Comparison of ENCODE assay signal across 8 cellular contexts in the genomic region with DNA sequence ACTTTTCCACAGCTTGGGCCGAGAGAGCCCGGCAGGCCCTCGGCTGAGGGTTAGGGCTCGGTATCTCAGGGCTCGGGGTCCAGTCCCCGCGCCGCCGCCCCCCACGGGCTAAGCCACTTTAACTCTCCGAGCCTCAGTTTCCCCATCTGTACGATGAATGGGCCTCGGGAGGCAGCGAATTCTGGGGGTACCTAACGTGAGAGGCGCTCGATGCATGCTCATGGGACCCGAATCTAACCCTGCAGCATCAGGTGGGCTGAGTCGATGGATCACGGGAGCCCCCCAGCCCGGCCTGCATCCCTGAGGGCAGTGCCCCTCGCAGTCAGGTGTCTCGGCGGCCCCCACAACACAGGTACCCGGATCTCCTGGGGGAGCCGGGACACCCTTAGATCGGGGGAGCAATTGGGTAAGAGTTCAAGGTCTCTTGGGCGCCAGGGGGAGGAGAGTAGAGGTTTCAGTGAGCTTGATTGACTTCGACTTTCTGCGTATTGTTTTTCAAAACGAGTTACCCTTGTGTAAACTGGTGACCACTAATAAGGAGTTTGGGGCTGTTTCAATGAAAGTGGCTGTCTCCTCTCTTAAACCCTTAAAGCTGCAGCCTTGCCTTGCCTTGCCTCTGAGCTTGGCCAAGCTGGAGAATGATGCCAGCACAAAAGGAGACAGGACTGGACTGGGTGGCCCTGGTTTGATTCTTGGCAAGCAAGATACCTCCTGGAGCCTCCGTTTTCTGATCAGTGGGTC. TPM values are rescaled to one million over a fixed set of nuclear protein-coding genes. Genes with fewer than 3 reads are reported as not detected.
DNase-seq lines count a peak whose midpoint lies in the region; ATAC-seq, FAIRE-seq and TF ChIP-seq lines count a peak whose summit lies in the region.

No MANE protein-coding gene starts in this region.

- TF ChIP-seq RAD21 in HepG2 (CRISPR knock-in tag; IDR thresholded peaks at IDR 0.05), result no peak

- H3K9me3 Mint-ChIP-seq in stimulated activated naive CD8-positive, alpha-beta T cell treated with anti-CD3 and anti-CD28 coated beads, Interleukin-15, Interleukin-2, amounts not matched to agents 100 ng/mL and 50 ng/mL, for 24 hours, result no peaks in the 10 kb centered on the region

- BruUV-seq in HepG2 (replicated peaks; lab: Mats Ljungman, UMichigan), result TSS peak; percentile 66

- DNase-seq in EH (ENCODE audit: low read depth), result peak; percentile 43
- DNase-seq in SJCRH30, result peak in 1 of 2 experiments; percentile 46
- DNase-seq in cerebellar cortex (ENCODE audit: low spot score), result peak; percentile 40
- peak; percentile 61 for DNase-seq in HepG2 (ENCODE audit: low spot score)
- no peak for DNase-seq in HuH-7 (ENCODE audit: low spot score)

- peaks cover 57% of the 10 kb centered on the region for H3K79me2 ChIP-seq in HepG2 (ENCODE audit: insufficient read depth, low read length)

- H3K4me1 ChIP-seq in SJCRH30, result peaks cover 4% of the 10 kb centered on the region; the same call in 1 of the 2 replicates
- peaks cover 68% of the 10 kb centered on the region for H3K4me1 ChIP-seq in HepG2 (ENCODE audit: insufficient read depth, low read length)

- H3K27ac ChIP-seq in SJCRH30, result peak overlapping the region; percentile 29
- peak overlapping the region; percentile 92 for H3K27ac ChIP-seq in HepG2 (ENCODE audit: extremely low read length, insufficient read depth, low read length)

- TF ChIP-seq CTCF in HepG2 (CRISPR knock-in tag; IDR thresholded peaks at IDR 0.05), result 0 out of 2 replicates have a peak, but pooled peaks have one; percentile 4

- H3K4me3 ChIP-seq in SJCRH30 (peak overlapping the region; percentile 75), HepG2 (replicated peaks in 1 of 3; ENCODE audit: insufficient read depth in 1 of 3, low read depth in 2 of 3, low read length in 3 of 3) (peak overlapping the region; percentile 91 to 97 (median 95))

- intact Hi-C loops in HepG2 (cut with micrococcal nuclease; ENCODE audit: unreplicated experiment), result loop anchor here (1.0 kb wide), 1 partner anchor 9 kb away; no protein-coding TSS in a partner anchor

- 0% methylated on average over 8 of the region's 32 CpGs for WGBS in HepG2 (ENCODE audit: low lambda C conversion rate)

- CTCF ChIA-PET in HepG2 (lab: Yijun Ruan, JAX; ENCODE audit: low intra/inter-chr PET ratio, low total read pairs), result no interaction called here

- no peak for FAIRE-seq in HepG2 (lab: Jason Lieb, UNC)

- in situ Hi-C loops in HepG2 (cut with HindIII; ENCODE audit: extremely low pct_ligation_motif_present, low pct_unique_long_range_greater_than_20kb), result loop anchor here (5.0 kb wide), 2 partner anchors 38 to 42 kb away; a partner anchor contains a TSS

- peak in 1 of 2 experiments; percentile 69; a peak in 2 of 4 replicates for TF ChIP-seq POLR2A in HepG2 (IDR thresholded peaks at IDR 0.05; ENCODE audit: insufficient read depth in 1 of 2, low read depth in 2 of 2, low read length in 2 of 2)

- H2AFZ ChIP-seq in HepG2 (ENCODE audit: low read length), result no peak overlapping the region

- TF ChIP-seq EP300 in HepG2 (IDR thresholded peaks at IDR 0.05; ENCODE audit: low read depth in 2 of 2, low read length in 2 of 2) (no peak), HepG2 (CRISPR knock-in tag; IDR thresholded peaks at IDR 0.05; ENCODE audit: borderline replicate concordance) (no peak)

- H3K27me3 Mint-ChIP-seq in stimulated activated naive CD8-positive, alpha-beta T cell treated with anti-CD3 and anti-CD28 coated beads, Interleukin-15, Interleukin-2, amounts not matched to agents 100 ng/mL and 50 ng/mL, for 24 hours, result no peaks in the 10 kb centered on the region

- H4K20me1 ChIP-seq in HepG2 (ENCODE audit: insufficient read depth, low read length), result peaks cover 34% of the 10 kb centered on the region

- ATAC-seq in HG02571 (IDR thresholded peaks at IDR 0.05; ENCODE audit: unreplicated experiment) (peak; percentile 4), HepG2 (peak; percentile 25), GM19463 (IDR thresholded peaks at IDR 0.05; ENCODE audit: unreplicated experiment) (no peak)

- H3K27me3 ChIP-seq in SJCRH30, result no peaks in the 10 kb centered on the region
- no peaks in the 10 kb centered on the region; a peak in 1 of 5 replicates for H3K27me3 ChIP-seq in HepG2 (ENCODE audit: control insufficient read depth in 1 of 2, insufficient read depth in 2 of 2, low read length in 2 of 2)

- POLR2A ChIA-PET in HepG2 (lab: Yijun Ruan, JAX), result interaction anchor here (0.9 to 4.4 kb wide), 22 partner anchors 9 to 105 kb away, joined by 3 to 78 read pairs (median 6); a partner anchor contains a TSS

- H3K27ac Mint-ChIP-seq in stimulated activated naive CD8-positive, alpha-beta T cell treated with anti-CD3 and anti-CD28 coated beads, Interleukin-15, Interleukin-2, amounts not matched to agents 100 ng/mL and 50 ng/mL, for 24 hours, result peak overlapping the region; percentile 74

- H3K4me2 ChIP-seq in HepG2 (ENCODE audit: low read depth, low read length), result peak overlapping the region; percentile 81

- H3K36me3 Mint-ChIP-seq in stimulated activated naive CD8-positive, alpha-beta T cell treated with anti-CD3 and anti-CD28 coated beads, Interleukin-15, Interleukin-2, amounts not matched to agents 100 ng/mL and 50 ng/mL, for 24 hours (ENCODE audit: low read depth), result peaks cover 1% of the 10 kb centered on the region

- no peaks in the 10 kb centered on the region for H3K9me3 ChIP-seq in SJCRH30 (replicated peaks)
- H3K9me3 ChIP-seq in HepG2 (ENCODE audit: low read length), result no peaks in the 10 kb centered on the region

- H3K4me3 Mint-ChIP-seq in stimulated activated naive CD8-positive, alpha-beta T cell treated with anti-CD3 and anti-CD28 coated beads, Interleukin-15, Interleukin-2, amounts not matched to agents 100 ng/mL and 50 ng/mL, for 24 hours, result peak overlapping the region; percentile 89

- peaks cover 39% of the 10 kb centered on the region for H3K4me1 Mint-ChIP-seq in stimulated activated naive CD8-positive, alpha-beta T cell treated with anti-CD3 and anti-CD28 coated beads, Interleukin-15, Interleukin-2, amounts not matched to agents 100 ng/mL and 50 ng/mL, for 24 hours (ENCODE audit: low read depth)

- H3K36me3 ChIP-seq in SJCRH30, result no peaks in the 10 kb centered on the region
- no peaks in the 10 kb centered on the region for H3K36me3 ChIP-seq in HepG2 (replicated peaks in 1 of 2; ENCODE audit: control insufficient read depth in 1 of 2, insufficient read depth in 2 of 2, low read length in 2 of 2)

- peak overlapping the region; percentile 99 for H3K9ac ChIP-seq in HepG2 (ENCODE audit: insufficient read depth, low read depth, low read length)

RNA-seq across cellular contexts. Expression of a gene that starts 0.6 kb away (rescaled TPM):
- 106 and 109 TPM in 2 replicates for total RNA-seq in SJCRH30 (2014; rRNA removed; shearing (Covaris generic))
- total RNA-seq in HepG2 (2016; rRNA removed; fragmentation: Illumina TruSeq; extraction: Trizol), result 115 and 266 TPM in 2 replicates
- 43.6 and 47.9 TPM in 2 replicates for total RNA-seq in HepG2 (2016; cell fraction: cytosol; rRNA removed; fragmentation: Illumina TruSeq; extraction: Trizol; ENCODE audit: low read depth)
- 95.7 and 270 TPM in 2 replicates for total RNA-seq in HepG2 (2016; cell fraction: insoluble cytoplasmic fraction; rRNA removed; fragmentation: Illumina TruSeq; extraction: Trizol)
- 55.5 and 56.9 TPM in 2 replicates for total RNA-seq in HepG2 (2016; cell fraction: membrane; rRNA removed; fragmentation: Illumina TruSeq; extraction: Trizol)
- total RNA-seq in HepG2 (2016; cell fraction: nucleus; rRNA removed; fragmentation: Illumina TruSeq; extraction: Trizol), result 260 and 301 TPM in 2 replicates
- polyA plus RNA-seq in HepG2 (2011; rRNA removed), result 145 and 208 TPM in 2 replicates
- 143 and 190 TPM in 2 replicates for polyA plus RNA-seq in HepG2 (2011; cell fraction: cytosol; rRNA removed)
- polyA plus RNA-seq in HepG2 (2011; cell fraction: nucleus; rRNA removed), result 1,024 and 1,039 TPM in 2 replicates
- polyA plus RNA-seq in HepG2 (2012), result 325 and 360 TPM in 2 replicates
- polyA plus RNA-seq in HepG2 (2016; cell fraction: cytosol; fragmentation: Illumina TruSeq; extraction: Trizol; ENCODE audit: low read depth), result 22.8 and 25.4 TPM in 2 replicates
- 63.7 and 80.6 TPM in 2 replicates for polyA plus RNA-seq in HepG2 (2016; cell fraction: insoluble cytoplasmic fraction; fragmentation: Illumina TruSeq; extraction: Trizol; ENCODE audit: low read depth)
- polyA plus RNA-seq in HepG2 (2016; cell fraction: membrane; fragmentation: Illumina TruSeq; extraction: Trizol; ENCODE audit: low read depth), result 25.4 and 30.4 TPM in 2 replicates
- polyA plus RNA-seq in HepG2 (2016; cell fraction: nucleus; fragmentation: Illumina TruSeq; extraction: Trizol; ENCODE audit: insufficient read depth, low read depth), result 367 and 407 TPM in 2 replicates
- 85.0 and 445 TPM in 2 replicates for polyA minus RNA-seq in HepG2 (2011; rRNA and poly(A)+ RNA removed; ENCODE audit: low replicate concordance)
- 256 and 348 TPM in 2 replicates for polyA minus RNA-seq in HepG2 (2011; cell fraction: cytosol; rRNA and poly(A)+ RNA removed)
- 174 and 240 TPM in 2 replicates for polyA minus RNA-seq in HepG2 (2011; cell fraction: nucleus; rRNA and poly(A)+ RNA removed)

RNA-seq across cellular contexts. Expression of a gene that starts 36.8 kb away (rescaled TPM):
- total RNA-seq in SJCRH30 (2014; rRNA removed; shearing (Covaris generic)), result 49.3 and 50.6 TPM in 2 replicates
- 14.9 and 23.1 TPM in 2 replicates for total RNA-seq in HepG2 (2016; rRNA removed; fragmentation: Illumina TruSeq; extraction: Trizol)
- 18.8 and 23.7 TPM in 2 replicates for total RNA-seq in HepG2 (2016; cell fraction: cytosol; rRNA removed; fragmentation: Illumina TruSeq; extraction: Trizol; ENCODE audit: low read depth)
- 9.2 and 24.2 TPM in 2 replicates for total RNA-seq in HepG2 (2016; cell fraction: insoluble cytoplasmic fraction; rRNA removed; fragmentation: Illumina TruSeq; extraction: Trizol)
- total RNA-seq in HepG2 (2016; cell fraction: membrane; rRNA removed; fragmentation: Illumina TruSeq; extraction: Trizol), result 29.8 and 37.0 TPM in 2 replicates
- total RNA-seq in HepG2 (2016; cell fraction: nucleus; rRNA removed; fragmentation: Illumina TruSeq; extraction: Trizol), result 16.7 and 24.5 TPM in 2 replicates
- 26.4 and 41.1 TPM in 2 replicates for polyA plus RNA-seq in HepG2 (2011; rRNA removed)
- 34.8 and 35.2 TPM in 2 replicates for polyA plus RNA-seq in HepG2 (2011; cell fraction: cytosol; rRNA removed)
- polyA plus RNA-seq in HepG2 (2011; cell fraction: nucleus; rRNA removed), result 33.3 and 35.1 TPM in 2 replicates
- 22.8 and 42.0 TPM in 2 replicates for polyA plus RNA-seq in HepG2 (2012)
- 39.1 and 46.7 TPM in 2 replicates for polyA plus RNA-seq in HepG2 (2016; cell fraction: cytosol; fragmentation: Illumina TruSeq; extraction: Trizol; ENCODE audit: low read depth)
- polyA plus RNA-seq in HepG2 (2016; cell fraction: insoluble cytoplasmic fraction; fragmentation: Illumina TruSeq; extraction: Trizol; ENCODE audit: low read depth), result 17.9 and 21.5 TPM in 2 replicates
- 52.8 and 61.8 TPM in 2 replicates for polyA plus RNA-seq in HepG2 (2016; cell fraction: membrane; fragmentation: Illumina TruSeq; extraction: Trizol; ENCODE audit: low read depth)
- polyA plus RNA-seq in HepG2 (2016; cell fraction: nucleus; fragmentation: Illumina TruSeq; extraction: Trizol; ENCODE audit: insufficient read depth, low read depth), result 57.7 and 58.2 TPM in 2 replicates
- polyA minus RNA-seq in HepG2 (2011; rRNA and poly(A)+ RNA removed; ENCODE audit: low replicate concordance), result 49.6 and 101 TPM in 2 replicates
- polyA minus RNA-seq in HepG2 (2011; cell fraction: cytosol; rRNA and poly(A)+ RNA removed), result 17.8 and 22.2 TPM in 2 replicates
- 12.7 and 13.4 TPM in 2 replicates for polyA minus RNA-seq in HepG2 (2011; cell fraction: nucleus; rRNA and poly(A)+ RNA removed)
